8 cellular contexts compared by ENCODE assay signal in the genomic region with DNA sequence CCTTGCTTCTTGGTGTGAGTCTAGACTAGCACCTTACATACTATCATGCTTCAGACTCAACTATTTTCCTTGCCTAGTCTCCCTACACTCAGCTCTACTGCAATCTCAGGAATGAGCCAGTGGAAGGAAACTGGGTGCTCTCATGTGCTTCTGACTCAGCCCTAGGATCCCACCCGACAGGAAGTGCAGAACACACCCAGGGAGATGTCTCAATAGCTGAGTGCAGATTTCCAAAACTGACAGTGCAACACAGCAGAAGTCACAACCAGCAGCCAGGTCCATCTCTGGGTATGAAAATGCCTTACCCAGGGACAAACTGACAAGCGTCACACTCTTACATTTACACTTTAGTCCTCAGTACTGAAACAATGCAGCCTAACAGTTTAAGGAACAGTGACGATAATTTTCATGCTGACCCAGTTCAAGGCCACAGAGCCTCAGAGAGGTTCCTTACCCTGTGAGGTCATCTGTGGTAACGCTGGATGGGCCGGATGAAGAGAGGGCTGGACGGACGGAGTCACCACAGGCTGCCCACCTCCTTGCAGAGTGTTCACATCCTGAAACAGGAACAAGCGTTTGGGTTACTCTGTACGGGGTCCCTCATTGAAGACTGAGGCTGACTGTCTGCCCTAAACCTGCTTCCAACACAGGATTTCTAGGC. TPM values are rescaled to one million over a fixed set of nuclear protein-coding genes. Genes with fewer than 3 reads are reported as not detected.
DNase-seq lines count a peak whose midpoint lies in the region; ATAC-seq, FAIRE-seq and TF ChIP-seq lines count a peak whose summit lies in the region.

No MANE protein-coding gene starts in this region.

- H3K36me3 ChIP-seq in colonic mucosa, result peaks cover 15% of the 10 kb centered on the region

- H3K4me1 ChIP-seq in A549 (peaks cover 7% of the 10 kb centered on the region; the same call in 1 of the 3 replicates), colonic mucosa (no peaks in the 10 kb centered on the region)

- ATAC-seq in A549 (peak; percentile 75 to 84), HG03378 (IDR thresholded peaks at IDR 0.05; ENCODE audit: unreplicated experiment) (no peak), HG02840 (IDR thresholded peaks at IDR 0.05; ENCODE audit: low FRiP score, unreplicated experiment) (no peak)

- POLR2A ChIA-PET in A549 (lab: Yijun Ruan, JAX), result interaction anchor here (0.5 kb wide), 1 partner anchor 276 kb away, joined by 4 read pairs; a partner anchor contains a TSS

- TF ChIP-seq CTCF in A549 (IDR thresholded peaks at IDR 0.05) (no peak), colonic mucosa (IDR thresholded peaks at IDR 0.05) (no peak)

- no peaks in the 10 kb centered on the region for H3K27me3 ChIP-seq in colonic mucosa

- TF ChIP-seq POLR2A in A549 (IDR thresholded peaks at IDR 0.05; ENCODE audit: low read length), result no peak

- peak overlapping the region; percentile 23 to 29; a peak in 2 of 6 replicates for H3K27ac ChIP-seq in A549
- peak overlapping the region; percentile 8 for H3K27ac ChIP-seq in colonic mucosa

- FAIRE-seq in A549 (lab: Jason Lieb, UNC), result no peak

- CTCF ChIA-PET in A549 (lab: Yijun Ruan, JAX), result interaction anchor here (1.0 kb wide), 1 partner anchor 37 kb away, joined by 3 read pairs; a partner anchor contains a TSS

- 81% methylated on average over 9 of the region's 9 CpGs for WGBS in A549 (ENCODE audit: missing lambda C conversion rate)

- peak; percentile 22 to 26 for DNase-seq in A549 (ENCODE audit: low read depth in 1 of 2, low spot score in 1 of 2)
- DNase-seq in M059J (ENCODE audit: low read depth), result peak; percentile 63
- peak; percentile 32 for DNase-seq in colonic mucosa
- peak; percentile 29 to 90 for DNase-seq in lung microvascular endothelial cell (ENCODE audit: low read depth in 2 of 2)
- DNase-seq in NCI-H1417 treated with DMSO at 0.1 percent for 48 hours (lab: John Stamatoyannopoulos, UW), result no peak
- DNase-seq in T1000 (lab: John Stamatoyannopoulos, UW), result no peak

- no peak overlapping the region for H3K9ac ChIP-seq in colonic mucosa (ENCODE audit: low read depth in 2 of 2, low read length in 2 of 2)

- TF ChIP-seq EP300 in A549 (IDR thresholded peaks at IDR 0.05), result no peak

- H3K9me3 ChIP-seq in A549, result no peaks in the 10 kb centered on the region
- no peaks in the 10 kb centered on the region for H3K9me3 ChIP-seq in colonic mucosa

- H3K4me2 ChIP-seq in A549, result peak overlapping the region; percentile 0; the same call in 1 of the 3 replicates

- intact Hi-C loops in colonic mucosa (cut with DNase I), result no loop called here

- no peak for TF ChIP-seq RAD21 in A549 (conservative IDR thresholded peaks at IDR 0.05 in 1 of 2, IDR thresholded peaks at IDR 0.05 in 1 of 2)

- H3K4me3 ChIP-seq in A549, result no peak overlapping the region
- H3K4me3 ChIP-seq in colonic mucosa, result no peak overlapping the region

TF ChIP-seq in A549, 52 proteins besides CTCF, POLR2A, EP300 and RAD21:
- TF ChIP-seq RFX5 (IDR thresholded peaks at IDR 0.05) (no peak), NPAS2 (CRISPR knock-in tag; IDR thresholded peaks at IDR 0.05; ENCODE audit: borderline replicate concordance) (no peak), FOSL2 (IDR thresholded peaks at IDR 0.05) (no peak), FOSL2 (CRISPR knock-in tag; IDR thresholded peaks at IDR 0.05) (peak; percentile 15; the same call in 1 of the 2 replicates), MAZ (IDR thresholded peaks at IDR 0.05; ENCODE audit: borderline replicate concordance, low read depth, low read length) (no peak), PHF8 (IDR thresholded peaks at IDR 0.05; ENCODE audit: borderline replicate concordance, low read depth) (no peak)
- TF ChIP-seq, protein P1, sequence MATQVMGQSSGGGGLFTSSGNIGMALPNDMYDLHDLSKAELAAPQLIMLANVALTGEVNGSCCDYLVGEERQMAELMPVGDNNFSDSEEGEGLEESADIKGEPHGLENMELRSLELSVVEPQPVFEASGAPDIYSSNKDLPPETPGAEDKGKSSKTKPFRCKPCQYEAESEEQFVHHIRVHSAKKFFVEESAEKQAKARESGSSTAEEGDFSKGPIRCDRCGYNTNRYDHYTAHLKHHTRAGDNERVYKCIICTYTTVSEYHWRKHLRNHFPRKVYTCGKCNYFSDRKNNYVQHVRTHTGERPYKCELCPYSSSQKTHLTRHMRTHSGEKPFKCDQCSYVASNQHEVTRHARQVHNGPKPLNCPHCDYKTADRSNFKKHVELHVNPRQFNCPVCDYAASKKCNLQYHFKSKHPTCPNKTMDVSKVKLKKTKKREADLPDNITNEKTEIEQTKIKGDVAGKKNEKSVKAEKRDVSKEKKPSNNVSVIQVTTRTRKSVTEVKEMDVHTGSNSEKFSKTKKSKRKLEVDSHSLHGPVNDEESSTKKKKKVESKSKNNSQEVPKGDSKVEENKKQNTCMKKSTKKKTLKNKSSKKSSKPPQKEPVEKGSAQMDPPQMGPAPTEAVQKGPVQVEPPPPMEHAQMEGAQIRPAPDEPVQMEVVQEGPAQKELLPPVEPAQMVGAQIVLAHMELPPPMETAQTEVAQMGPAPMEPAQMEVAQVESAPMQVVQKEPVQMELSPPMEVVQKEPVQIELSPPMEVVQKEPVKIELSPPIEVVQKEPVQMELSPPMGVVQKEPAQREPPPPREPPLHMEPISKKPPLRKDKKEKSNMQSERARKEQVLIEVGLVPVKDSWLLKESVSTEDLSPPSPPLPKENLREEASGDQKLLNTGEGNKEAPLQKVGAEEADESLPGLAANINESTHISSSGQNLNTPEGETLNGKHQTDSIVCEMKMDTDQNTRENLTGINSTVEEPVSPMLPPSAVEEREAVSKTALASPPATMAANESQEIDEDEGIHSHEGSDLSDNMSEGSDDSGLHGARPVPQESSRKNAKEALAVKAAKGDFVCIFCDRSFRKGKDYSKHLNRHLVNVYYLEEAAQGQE (IDR thresholded peaks at IDR 0.05), result no peak
TF ChIP-seq in A549: peak in this region for 1.

RNA-seq across cellular contexts. Expression of a gene that starts 33.0 kb away (rescaled TPM):
- 26.0 and 26.8 TPM in 2 replicates for polyA plus RNA-seq in A549 (2011; rRNA removed)
- polyA plus RNA-seq in A549 (2012; cell fraction: cytosol; rRNA removed), result 12.3 and 14.1 TPM in 2 replicates
- polyA plus RNA-seq in A549 (2012; cell fraction: nucleus; rRNA removed), result 17.7 and 21.3 TPM in 2 replicates
- 14.0 to 14.2 TPM (median 14.1 TPM) in 3 replicates for polyA plus RNA-seq in A549 (2017; fragmentation: RNase III; extraction: RNeasy Plus Mini Kit Qiagen cat#74134 plus additional on column Dnase treatment)
- polyA minus RNA-seq in A549 (2011; rRNA and poly(A)+ RNA removed), result 67.4 and 71.0 TPM in 2 replicates
- 27.2 and 36.8 TPM in 2 replicates for total RNA-seq in M059J (2014; rRNA removed; shearing (Covaris generic))
- 10 to 100 TPM; 22.5 to 24.4 TPM for total RNA-seq in colonic mucosa
- 8.3 and 14.7 TPM in 2 replicates for total RNA-seq in lung microvascular endothelial cell

RNA-seq across cellular contexts. Expression of a gene that starts 33.3 kb away (rescaled TPM):
- 27.9 and 28.0 TPM in 2 replicates for polyA plus RNA-seq in A549 (2011; rRNA removed)
- polyA plus RNA-seq in A549 (2012; cell fraction: cytosol; rRNA removed), result 10.4 and 12.8 TPM in 2 replicates
- 4.3 and 6.1 TPM in 2 replicates for polyA plus RNA-seq in A549 (2012; cell fraction: nucleus; rRNA removed)
- 21.6 to 24.2 TPM (median 22.7 TPM) in 3 replicates for polyA plus RNA-seq in A549 (2017; fragmentation: RNase III; extraction: RNeasy Plus Mini Kit Qiagen cat#74134 plus additional on column Dnase treatment)
- polyA minus RNA-seq in A549 (2011; rRNA and poly(A)+ RNA removed), result 16.4 and 17.3 TPM in 2 replicates
- total RNA-seq in M059J (2014; rRNA removed; shearing (Covaris generic)), result 21.4 and 34.0 TPM in 2 replicates
- 10 to 100 TPM; 51.1 to 57.1 TPM for total RNA-seq in colonic mucosa
- total RNA-seq in lung microvascular endothelial cell, result 12.4 and 13.7 TPM in 2 replicates

RNA-seq across cellular contexts. Expression of a gene that starts 37.3 kb away (rescaled TPM):
- 5.8 and 7.5 TPM in 2 replicates for polyA plus RNA-seq in A549 (2011; rRNA removed)
- polyA plus RNA-seq in A549 (2012; cell fraction: cytosol; rRNA removed), result 4.8 and 7.1 TPM in 2 replicates
- 3.8 and 5.3 TPM in 2 replicates for polyA plus RNA-seq in A549 (2012; cell fraction: nucleus; rRNA removed)
- 5.0 to 5.9 TPM (median 5.4 TPM) in 3 replicates for polyA plus RNA-seq in A549 (2017; fragmentation: RNase III; extraction: RNeasy Plus Mini Kit Qiagen cat#74134 plus additional on column Dnase treatment)
- polyA minus RNA-seq in A549 (2011; rRNA and poly(A)+ RNA removed), result 5.9 and 6.8 TPM in 2 replicates
- total RNA-seq in M059J (2014; rRNA removed; shearing (Covaris generic)), result 9.9 and 14.8 TPM in 2 replicates
- 10 to 100 TPM in 1 of 2 donors, 1 to 10 TPM in 1; 6.1 to 14.4 TPM for total RNA-seq in colonic mucosa
- total RNA-seq in lung microvascular endothelial cell, result 4.4 and 6.5 TPM in 2 replicates

Comparison
In these comparisons a context has a peak if more than half of its experiments do, and no peak if none do; other contexts are left out.
1. ATAC-seq: peak in A549 (2 of 2); none in HG03378 (single experiment) and HG02840 (single experiment).
2. DNase-seq: peak in A549 (2 of 2), M059J (single experiment), colonic mucosa (single experiment) and lung microvascular endothelial cell (2 of 2); none in NCI-H1417 treated with DMSO at 0.1 percent for 48 hours (single experiment) and T1000 (single experiment).